14 cellular contexts compared by ENCODE assay signal in genomic region chr16:27625050-27625697, GRCh38.
A peak's percentile ranks its signal among the peaks of the same experiment; 100 is the strongest.
DNase-seq lines count a peak whose midpoint lies in the region; ATAC-seq, FAIRE-seq and TF ChIP-seq lines count a peak whose summit lies in the region.
"Had no signal": no experiment of that assay in that cellular context is flagged by ENCODE, and none has a peak within 500 bp of the region (broad histone marks: within the 10 kb centered on the region; RNA-seq: fewer than 3 reads in every experiment).

No MANE protein-coding gene starts in this region.

- POLR2A ChIA-PET in HepG2 (lab: Yijun Ruan, JAX), result interaction anchor here (1.7 kb wide), 1 partner anchor 75 kb away, joined by 7 read pairs; the partner anchor contains the start of genes GTF3C1 and KATNIP

- no peak for TF ChIP-seq CTCF in HepG2 (CRISPR knock-in tag; IDR thresholded peaks at IDR 0.05)

- no peaks in the 10 kb centered on the region for H3K79me2 ChIP-seq in ACC112 (ENCODE audit: control insufficient read depth, insufficient read depth, low read length, unreplicated experiment)
- no peaks in the 10 kb centered on the region for H3K79me2 ChIP-seq in HepG2 (ENCODE audit: insufficient read depth, low read length)

- peak overlapping the region; percentile 65 for H3K9ac ChIP-seq in HepG2 (ENCODE audit: insufficient read depth, low read depth, low read length)

- 38% methylated on average over 7 of the region's 7 CpGs for WGBS in HepG2 (ENCODE audit: low lambda C conversion rate)

- no peaks in the 10 kb centered on the region for H3K36me3 Mint-ChIP-seq in activated T-cell treated with anti-CD3 and anti-CD28 coated beads, Interleukin-2, amount 50 U/mL, for 72 hours (ENCODE audit: insufficient read depth in 2 of 2)

- H3K36me3 ChIP-seq in ACC112 (ENCODE audit: insufficient read depth, low read length), result no peaks in the 10 kb centered on the region
- H3K36me3 ChIP-seq in HepG2 (replicated peaks in 1 of 2; ENCODE audit: control insufficient read depth in 1 of 2, insufficient read depth in 2 of 2, low read length in 2 of 2), result no peaks in the 10 kb centered on the region; a peak in 1 of 5 replicates

- CTCF ChIA-PET in HepG2 (lab: Yijun Ruan, JAX; ENCODE audit: low intra/inter-chr PET ratio, low total read pairs), result no interaction called here

- no peaks in the 10 kb centered on the region for H3K9me3 Mint-ChIP-seq in activated T-cell treated with anti-CD3 and anti-CD28 coated beads, Interleukin-2, amount 50 U/mL, for 72 hours
- H3K9me3 Mint-ChIP-seq: nephron progenitor cell had no signal

- intact Hi-C loops in HepG2 (cut with micrococcal nuclease; ENCODE audit: unreplicated experiment), result no loop called here

- DNase-seq in HuH-7.5 (ENCODE audit: low spot score) (peak; percentile 34), dermis blood vessel endothelial cell (peak; percentile 74), HepG2 (ENCODE audit: low spot score) (peak; percentile 88), NCI-H82 (lab: John Stamatoyannopoulos, UW) (no peak)
- no peak for DNase-seq in activated T-cell treated with anti-CD3 and anti-CD28 coated beads, Interleukin-2, amount 50 U/mL, for 72 hours
- DNase-seq: activated CD4-positive, alpha-beta T cell treated with anti-CD3 and anti-CD28 coated beads, Interleukin-2, amount 10 ng/mL, durations not matched to agents 24 days and 14 days; activated naive CD4-positive, alpha-beta T cell treated with anti-CD3 and anti-CD28 coated beads, Interleukin-2, amount 10 ng/mL, durations not matched to agents 7 days and 5 days; KG1; NCI-H446; nephron progenitor cell; stimulated activated naive CD4-positive, alpha-beta T cell treated with Interleukin-2 at 50 U/mL for 16 hours had no signal

- FAIRE-seq in HepG2 (lab: Jason Lieb, UNC), result peak; percentile 74

- peak overlapping the region; percentile 41 for H3K4me2 ChIP-seq in HepG2 (ENCODE audit: low read depth, low read length)

- no peak for TF ChIP-seq RAD21 in HepG2 (CRISPR knock-in tag; IDR thresholded peaks at IDR 0.05)

- H3K4me3 Mint-ChIP-seq in activated T-cell treated with anti-CD3 and anti-CD28 coated beads, Interleukin-2, amount 50 U/mL, for 72 hours, result no peak overlapping the region
- H3K4me3 Mint-ChIP-seq: activated CD4-positive, alpha-beta T cell treated with anti-CD3 and anti-CD28 coated beads, Interleukin-2, amount 10 ng/mL, durations not matched to agents 24 days and 14 days; activated naive CD4-positive, alpha-beta T cell treated with anti-CD3 and anti-CD28 coated beads, Interleukin-2, amount 10 ng/mL, durations not matched to agents 7 days and 5 days; nephron progenitor cell had no signal

- no peaks in the 10 kb centered on the region for H3K27me3 Mint-ChIP-seq in activated T-cell treated with anti-CD3 and anti-CD28 coated beads, Interleukin-2, amount 50 U/mL, for 72 hours (ENCODE audit: low read depth)
- H3K27me3 Mint-ChIP-seq: activated CD4-positive, alpha-beta T cell treated with anti-CD3 and anti-CD28 coated beads, Interleukin-2, amount 10 ng/mL, durations not matched to agents 24 days and 14 days; activated naive CD4-positive, alpha-beta T cell treated with anti-CD3 and anti-CD28 coated beads, Interleukin-2, amount 10 ng/mL, durations not matched to agents 7 days and 5 days had no signal

- H3K27ac ChIP-seq in ACC112 (ENCODE audit: low read depth, low read length) (0 out of 2 replicates have a peak overlapping the region, but pooled peaks have one; percentile 2), HepG2 (ENCODE audit: extremely low read length, insufficient read depth, low read length) (peak overlapping the region; percentile 78)

- in situ Hi-C loops in HepG2 (cut with HindIII; ENCODE audit: extremely low pct_ligation_motif_present, low pct_unique_long_range_greater_than_20kb), result no loop called here

- ATAC-seq in HepG2, result peak; percentile 96
- ATAC-seq in activated T-cell treated with anti-CD3 and anti-CD28 coated beads, Interleukin-2, amount 50 U/mL, for 72 hours (replicated peaks in 1 of 2), result no peak
- no peak for ATAC-seq in GM18502 (IDR thresholded peaks at IDR 0.05; ENCODE audit: poor library complexity, unreplicated experiment)
- ATAC-seq in HG03175 (IDR thresholded peaks at IDR 0.05; ENCODE audit: unreplicated experiment), result no peak

- H3K27me3 ChIP-seq in ACC112 (ENCODE audit: insufficient read depth, low read length), result no peaks in the 10 kb centered on the region
- H3K27me3 ChIP-seq in HepG2 (ENCODE audit: control insufficient read depth in 1 of 2, insufficient read depth in 2 of 2, low read length in 2 of 2), result no peaks in the 10 kb centered on the region

- H3K27ac Mint-ChIP-seq in activated T-cell treated with anti-CD3 and anti-CD28 coated beads, Interleukin-2, amount 50 U/mL, for 72 hours, result no peak overlapping the region
- H3K27ac Mint-ChIP-seq: activated CD4-positive, alpha-beta T cell treated with anti-CD3 and anti-CD28 coated beads, Interleukin-2, amount 10 ng/mL, durations not matched to agents 24 days and 14 days; activated naive CD4-positive, alpha-beta T cell treated with anti-CD3 and anti-CD28 coated beads, Interleukin-2, amount 10 ng/mL, durations not matched to agents 7 days and 5 days; nephron progenitor cell had no signal

- no peaks in the 10 kb centered on the region for H3K4me1 Mint-ChIP-seq in activated T-cell treated with anti-CD3 and anti-CD28 coated beads, Interleukin-2, amount 50 U/mL, for 72 hours (ENCODE audit: low read depth)
- H3K4me1 Mint-ChIP-seq: activated CD4-positive, alpha-beta T cell treated with anti-CD3 and anti-CD28 coated beads, Interleukin-2, amount 10 ng/mL, durations not matched to agents 24 days and 14 days; activated naive CD4-positive, alpha-beta T cell treated with anti-CD3 and anti-CD28 coated beads, Interleukin-2, amount 10 ng/mL, durations not matched to agents 7 days and 5 days had no signal

- H3K4me1 ChIP-seq in ACC112 (ENCODE audit: control insufficient read depth, insufficient read depth, low read length, unreplicated experiment), result no peaks in the 10 kb centered on the region
- peaks cover 44% of the 10 kb centered on the region for H3K4me1 ChIP-seq in HepG2 (ENCODE audit: insufficient read depth, low read length)

- H2AFZ ChIP-seq in ACC112 (ENCODE audit: low read length, unreplicated experiment) (no peak overlapping the region), HepG2 (ENCODE audit: low read length) (no peak overlapping the region)

- no peaks in the 10 kb centered on the region for H4K20me1 ChIP-seq in HepG2 (ENCODE audit: insufficient read depth, low read length)

- peak in 1 of 2 experiments; percentile 60; a peak in 1 of 4 replicates for TF ChIP-seq POLR2A in HepG2 (IDR thresholded peaks at IDR 0.05; ENCODE audit: insufficient read depth in 1 of 2, low read depth in 2 of 2, low read length in 2 of 2)

- TF ChIP-seq EP300 in HepG2 (IDR thresholded peaks at IDR 0.05; ENCODE audit: low read depth in 2 of 2, low read length in 2 of 2) (peak; percentile 56 to 93; a peak in 3 of 4 replicates), HepG2 (CRISPR knock-in tag; IDR thresholded peaks at IDR 0.05; ENCODE audit: borderline replicate concordance) (no peak)

- no TSS peak for BruUV-seq in HepG2 (replicated peaks; lab: Mats Ljungman, UMichigan)

- H3K4me3 ChIP-seq in ACC112 (ENCODE audit: low read depth, low read length), result no peak overlapping the region
- no peak overlapping the region; a peak in 1 of 6 replicates for H3K4me3 ChIP-seq in HepG2 (replicated peaks in 1 of 3; ENCODE audit: insufficient read depth in 1 of 3, low read depth in 2 of 3, low read length in 3 of 3)

- no peaks in the 10 kb centered on the region for H3K9me3 ChIP-seq in HepG2 (ENCODE audit: low read length)

TF ChIP-seq in HepG2, 621 proteins besides CTCF, POLR2A, EP300 and RAD21 (continues in another document):
- no peak for TF ChIP-seq MXD4 (CRISPR knock-in tag; IDR thresholded peaks at IDR 0.05)
- TF ChIP-seq, protein P1, sequence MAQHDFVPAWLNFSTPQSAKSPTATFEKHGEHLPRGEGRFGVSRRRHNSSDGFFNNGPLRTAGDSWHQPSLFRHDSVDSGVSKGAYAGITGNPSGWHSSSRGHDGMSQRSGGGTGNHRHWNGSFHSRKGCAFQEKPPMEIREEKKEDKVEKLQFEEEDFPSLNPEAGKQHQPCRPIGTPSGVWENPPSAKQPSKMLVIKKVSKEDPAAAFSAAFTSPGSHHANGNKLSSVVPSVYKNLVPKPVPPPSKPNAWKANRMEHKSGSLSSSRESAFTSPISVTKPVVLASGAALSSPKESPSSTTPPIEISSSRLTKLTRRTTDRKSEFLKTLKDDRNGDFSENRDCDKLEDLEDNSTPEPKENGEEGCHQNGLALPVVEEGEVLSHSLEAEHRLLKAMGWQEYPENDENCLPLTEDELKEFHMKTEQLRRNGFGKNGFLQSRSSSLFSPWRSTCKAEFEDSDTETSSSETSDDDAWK (CRISPR knock-in tag; IDR thresholded peaks at IDR 0.05), result no peak
- no peak for TF ChIP-seq ZNF256 (CRISPR knock-in tag; conservative IDR thresholded peaks at IDR 0.05)
- no peak for TF ChIP-seq ZNF816 (CRISPR knock-in tag; IDR thresholded peaks at IDR 0.05; ENCODE audit: borderline replicate concordance)
- TF ChIP-seq ZNF784 (CRISPR knock-in tag; IDR thresholded peaks at IDR 0.05; ENCODE audit: borderline replicate concordance), result no peak
- no peak for TF ChIP-seq ZNF768 (CRISPR knock-in tag; IDR thresholded peaks at IDR 0.05)
- peak; percentile 60; the same call in 1 of the 2 replicates for TF ChIP-seq MIXL1 (CRISPR knock-in tag; IDR thresholded peaks at IDR 0.05)

Comparison
In these comparisons a context has a peak if more than half of its experiments do, and no peak if none do; other contexts are left out.
1. DNase-seq: peak in HuH-7.5 (single experiment), dermis blood vessel endothelial cell (single experiment) and HepG2 (single experiment); none in activated T-cell treated with anti-CD3 and anti-CD28 coated beads, Interleukin-2, amount 50 U/mL, for 72 hours (0 of 2) and NCI-H82 (single experiment).